Comparison of ENCODE assay signal across 7 cellular contexts in genomic region chr5:39948867-39949468, GRCh38.
DNase-seq lines count a peak whose midpoint lies in the region; ATAC-seq and TF ChIP-seq lines count a peak whose summit lies in the region.

No MANE protein-coding gene starts in this region.

- peak; percentile 89 for ATAC-seq in HG02610 (IDR thresholded peaks at IDR 0.05; ENCODE audit: unreplicated experiment)

- H3K4me3 ChIP-seq in GM12875 (ENCODE audit: low read depth, low read length) (no peak overlapping the region), astrocyte of the spinal cord (ENCODE audit: low read depth, low read length) (no peak overlapping the region)

- TF ChIP-seq CTCF in GM12875 (IDR thresholded peaks at IDR 0.05; ENCODE audit: borderline replicate concordance, insufficient read depth, low read depth, low read length) (peak; percentile 43; the same call in 1 of the 2 replicates), astrocyte of the spinal cord (IDR thresholded peaks at IDR 0.05; ENCODE audit: low read depth, low read length) (peak; percentile 57)

- DNase-seq in NCI-H1048 (lab: John Stamatoyannopoulos, UW) (peak; percentile 45), T-helper 1 cell (peak in 4 of 5 donors; percentile 29 to 79 (median 55)), astrocyte of the spinal cord (ENCODE audit: low read depth, low spot score) (peak; percentile 82), iPS-NIHi11 (ENCODE audit: low spot score) (peak; percentile 69)
- peak; percentile 6 to 50 for DNase-seq in stimulated activated CD4-positive, alpha-beta T cell treated with anti-CD3 and anti-CD28 coated beads, Interleukin-1b, Interleukin-23, amount 100 ng/mL, for 4 hours (ENCODE audit: low read depth in 2 of 2)

- in situ Hi-C loops in astrocyte of the spinal cord (cut with HindIII; ENCODE audit: low sequenced_read_pairs), result no loop called here

Comparison
In these comparisons a context has a peak if more than half of its experiments do, and no peak if none do; other contexts are left out.
1. DNase-seq: peak in every context shown above with its lines; median percentile 82 in astrocyte of the spinal cord; 69 in iPS-NIHi11; 55 in T-helper 1 cell; 45 in NCI-H1048; 28 in stimulated activated CD4-positive, alpha-beta T cell treated with anti-CD3 and anti-CD28 coated beads, Interleukin-1b, Interleukin-23, amount 100 ng/mL, for 4 hours.